Comparison of ENCODE assay signal across 18 cellular contexts in genomic region chr2:37858725-37859267, GRCh38.
DNase-seq lines count a peak whose midpoint lies in the region; ATAC-seq, FAIRE-seq and TF ChIP-seq lines count a peak whose summit lies in the region.
"Had no signal": no experiment of that assay in that cellular context is flagged by ENCODE, and none has a peak within 500 bp of the region (broad histone marks: within the 10 kb centered on the region; RNA-seq: fewer than 3 reads in every experiment).

No MANE protein-coding gene starts in this region.

- TF ChIP-seq CTCF in VCaP (conservative IDR thresholded peaks at IDR 0.05) (no peak), kidney (IDR thresholded peaks at IDR 0.05; ENCODE audit: borderline replicate concordance, extremely low read depth, insufficient read depth) (no peak), smooth muscle cell (IDR thresholded peaks at IDR 0.05; ENCODE audit: borderline replicate concordance, insufficient read depth, poor library complexity, severe bottlenecking) (no peak)

- no peak overlapping the region for H3K4me3 Mint-ChIP-seq in activated T-cell treated with anti-CD3 and anti-CD28 coated beads, Interleukin-2, amount 50 U/mL, for 72 hours
- no peak overlapping the region for H3K4me3 Mint-ChIP-seq in activated CD4-positive, alpha-beta memory T cell treated with anti-CD3 and anti-CD28 coated beads for 36 hours
- H3K4me3 Mint-ChIP-seq: activated naive CD8-positive, alpha-beta T cell treated with anti-CD3 and anti-CD28 coated beads, Interleukin-2, amount 10 ng/mL, durations not matched to agents 7 days and 5 days; dendritic cell treated with granulocyte-macrophage colony-stimulating factor and Interleukin-4, amounts not matched to agents 40 ng/mL and 50 ng/mL, for 4 days; nephron progenitor cell had no signal

- no peak for FAIRE-seq in kidney (lab: Jason Lieb, UNC)
- FAIRE-seq: A204.1, D721Med, islet of Langerhans had no signal

- H3K36me3 Mint-ChIP-seq in activated T-cell treated with anti-CD3 and anti-CD28 coated beads, Interleukin-2, amount 50 U/mL, for 72 hours (ENCODE audit: insufficient read depth in 2 of 2) = no peaks in the 10 kb centered on the region
- H3K36me3 Mint-ChIP-seq in activated CD4-positive, alpha-beta memory T cell treated with anti-CD3 and anti-CD28 coated beads for 36 hours = no peaks in the 10 kb centered on the region
- H3K36me3 Mint-ChIP-seq: activated naive CD8-positive, alpha-beta T cell treated with anti-CD3 and anti-CD28 coated beads, Interleukin-2, amount 10 ng/mL, durations not matched to agents 7 days and 5 days had no signal

- H3K36me3 ChIP-seq in kidney (ENCODE audit: control insufficient read depth in 1 of 2, insufficient read depth in 2 of 2, low read length in 2 of 2) (no peaks in the 10 kb centered on the region), smooth muscle cell (ENCODE audit: low read depth) (no peaks in the 10 kb centered on the region)
- H3K36me3 ChIP-seq: BLaER1 treated with 17β-estradiol and CSF1 and Interleukin-3, amounts not matched to agents 10 nM and 100 nM had no signal

- peaks cover 25% of the 10 kb centered on the region for H3K27me3 ChIP-seq in smooth muscle cell (ENCODE audit: low read depth)
- H3K27me3 ChIP-seq: BLaER1 treated with 17β-estradiol and CSF1 and Interleukin-3, amounts not matched to agents 10 nM and 100 nM had no signal

- peak overlapping the region; percentile 40 for H2AFZ ChIP-seq in smooth muscle cell (ENCODE audit: low read depth)

- H4K20me1 ChIP-seq in smooth muscle cell (ENCODE audit: low read depth) = no peaks in the 10 kb centered on the region
- H4K20me1 ChIP-seq: BLaER1 treated with 17β-estradiol and CSF1 and Interleukin-3, amounts not matched to agents 10 nM and 100 nM had no signal

- H3K9me3 ChIP-seq in kidney (ENCODE audit: control insufficient read depth in 1 of 2, low read length in 2 of 2) = no peaks in the 10 kb centered on the region
- no peaks in the 10 kb centered on the region for H3K9me3 ChIP-seq in smooth muscle cell (replicated peaks; ENCODE audit: low read depth)

- H3K27me3 Mint-ChIP-seq in activated T-cell treated with anti-CD3 and anti-CD28 coated beads, Interleukin-2, amount 50 U/mL, for 72 hours (ENCODE audit: low read depth) = peaks cover 46% of the 10 kb centered on the region
- H3K27me3 Mint-ChIP-seq in activated CD4-positive, alpha-beta memory T cell treated with anti-CD3 and anti-CD28 coated beads for 36 hours = peaks cover 6% of the 10 kb centered on the region

- DNase-seq in activated T-cell treated with anti-CD3 and anti-CD28 coated beads, Interleukin-2, amount 50 U/mL, for 72 hours = no peak
- no peak for DNase-seq in activated T-cell treated with anti-CD3 and anti-CD28 coated beads, Interleukin-2, amount 50 U/mL, for 1 hour
- DNase-seq in kidney (peak; percentile 18), smooth muscle cell (lab: John Stamatoyannopoulos, UW; ENCODE audit: unreplicated experiment) (no peak), middle frontal gyrus (ENCODE audit: extremely low spot score, low spot score) (no peak)
- no peak for DNase-seq in activated CD4-positive, alpha-beta memory T cell treated with anti-CD3 and anti-CD28 coated beads for 36 hours
- DNase-seq: activated naive CD8-positive, alpha-beta T cell treated with anti-CD3 and anti-CD28 coated beads, Interleukin-2, amount 10 ng/mL, durations not matched to agents 7 days and 5 days; hippocampal formation; NCI-H2081 treated with DMSO at 0.1 percent for 48 hours; nephron progenitor cell; stimulated activated CD4-positive, alpha-beta T cell treated with anti-CD3 and anti-CD28 coated beads, Interleukin-4, amount 100 ng/mL, for 4 hours had no signal

- intact Hi-C loops in kidney (cut with DNase I) = no loop called here
- intact Hi-C loops in activated CD4-positive, alpha-beta memory T cell treated with anti-CD3 and anti-CD28 coated beads for 36 hours (cut with micrococcal nuclease) = no loop called here

- peaks cover 13% of the 10 kb centered on the region for H3K4me1 Mint-ChIP-seq in activated T-cell treated with anti-CD3 and anti-CD28 coated beads, Interleukin-2, amount 50 U/mL, for 72 hours (ENCODE audit: low read depth)
- peaks cover 4% of the 10 kb centered on the region for H3K4me1 Mint-ChIP-seq in activated CD4-positive, alpha-beta memory T cell treated with anti-CD3 and anti-CD28 coated beads for 36 hours (ENCODE audit: low read depth)

- peaks cover 12 to 14% of the 10 kb centered on the region in 2 donors for H3K4me1 ChIP-seq in kidney (ENCODE audit: control insufficient read depth in 1 of 2, insufficient read depth in 1 of 2, low read depth in 1 of 2, low read length in 2 of 2)
- no peaks in the 10 kb centered on the region for H3K4me1 ChIP-seq in smooth muscle cell (ENCODE audit: low read depth)

- peak; percentile 22 to 42 for ATAC-seq in activated T-cell treated with anti-CD3 and anti-CD28 coated beads, Interleukin-2, amount 50 U/mL, for 72 hours (replicated peaks in 1 of 2)
- no peak for ATAC-seq in HG02642 (IDR thresholded peaks at IDR 0.05; ENCODE audit: poor library complexity, unreplicated experiment)

- H3K27ac ChIP-seq in VCaP (peak overlapping the region; percentile 51), kidney (ENCODE audit: low read depth in 2 of 2, low read length in 2 of 2) (peak overlapping the region in 1 of 2 donors; percentile 54), smooth muscle cell (ENCODE audit: low read depth) (no peak overlapping the region)
- H3K27ac ChIP-seq: BLaER1 treated with 17β-estradiol and CSF1 and Interleukin-3, amounts not matched to agents 10 nM and 100 nM had no signal

- H3K4me3 ChIP-seq in kidney (ENCODE audit: low read length in 2 of 2) = no peak overlapping the region
- H3K4me3 ChIP-seq in smooth muscle cell = no peak overlapping the region
- H3K4me3 ChIP-seq: BLaER1 treated with 17β-estradiol and CSF1 and Interleukin-3, amounts not matched to agents 10 nM and 100 nM had no signal

- H3F3A ChIP-seq in smooth muscle cell (ENCODE audit: low read depth) = no peaks in the 10 kb centered on the region

- no peak overlapping the region for H3K4me2 ChIP-seq in smooth muscle cell
- H3K4me2 ChIP-seq: BLaER1 treated with 17β-estradiol and CSF1 and Interleukin-3, amounts not matched to agents 10 nM and 100 nM had no signal

- POLR2A ChIA-PET in activated CD4-positive, alpha-beta memory T cell treated with anti-CD3 and anti-CD28 coated beads for 36 hours (lab: Charles Lee) = interaction anchor here (0.6 kb wide), 1 partner anchor 13 kb away, joined by 4 read pairs; no protein-coding TSS in a partner anchor

- H3K27ac Mint-ChIP-seq in activated T-cell treated with anti-CD3 and anti-CD28 coated beads, Interleukin-2, amount 50 U/mL, for 72 hours = no peak overlapping the region
- no peak overlapping the region for H3K27ac Mint-ChIP-seq in activated CD4-positive, alpha-beta memory T cell treated with anti-CD3 and anti-CD28 coated beads for 36 hours
- H3K27ac Mint-ChIP-seq: activated naive CD8-positive, alpha-beta T cell treated with anti-CD3 and anti-CD28 coated beads, Interleukin-2, amount 10 ng/mL, durations not matched to agents 7 days and 5 days; dendritic cell treated with granulocyte-macrophage colony-stimulating factor and Interleukin-4, amounts not matched to agents 40 ng/mL and 50 ng/mL, for 4 days; nephron progenitor cell had no signal

- 78% methylated on average over 5 of the region's 5 CpGs for WGBS in smooth muscle cell (ENCODE audit: low lambda C conversion rate)

- H3K79me2 ChIP-seq in smooth muscle cell (ENCODE audit: low read depth) = no peaks in the 10 kb centered on the region

- CTCF ChIA-PET in activated CD4-positive, alpha-beta memory T cell treated with anti-CD3 and anti-CD28 coated beads for 36 hours (lab: Charles Lee) = interaction anchor here (0.6 to 1.2 kb wide), 2 partner anchors 26 to 678 kb away, joined by 3 read pairs; no protein-coding TSS in a partner anchor

- peaks cover 0 to 3% of the 10 kb centered on the region in 2 donors for H3K9me3 Mint-ChIP-seq in activated T-cell treated with anti-CD3 and anti-CD28 coated beads, Interleukin-2, amount 50 U/mL, for 72 hours
- peaks cover 5% of the 10 kb centered on the region for H3K9me3 Mint-ChIP-seq in activated CD4-positive, alpha-beta memory T cell treated with anti-CD3 and anti-CD28 coated beads for 36 hours
- H3K9me3 Mint-ChIP-seq: dendritic cell treated with granulocyte-macrophage colony-stimulating factor and Interleukin-4, amounts not matched to agents 40 ng/mL and 50 ng/mL, for 4 days had no signal

- no peak overlapping the region for H3K9ac ChIP-seq in kidney (ENCODE audit: low read length in 2 of 2)
- no peak overlapping the region for H3K9ac ChIP-seq in smooth muscle cell (ENCODE audit: low read depth)
- H3K9ac ChIP-seq: BLaER1 treated with 17β-estradiol and CSF1 and Interleukin-3, amounts not matched to agents 10 nM and 100 nM had no signal
